22 cellular contexts compared by ENCODE assay signal in genomic region chr16:79150626-79151025, GRCh38.
"Had no signal": no experiment of that assay in that cellular context is flagged by ENCODE, and none has a peak within 500 bp of the region (broad histone marks: within the 10 kb centered on the region; RNA-seq: fewer than 3 reads in every experiment).

No MANE protein-coding gene starts in this region.

- H3K36me3 Mint-ChIP-seq: naive B cell had no signal

- H3K27me3 ChIP-seq: esophagus squamous epithelium, neural progenitor cell, spleen, tibial nerve, upper lobe of left lung had no signal

- H3K4me3 ChIP-seq: coronary artery, esophagus squamous epithelium, lung, mucosa of descending colon, neural progenitor cell, spleen, thoracic aorta, tibial nerve, upper lobe of left lung had no signal

- H3K27ac ChIP-seq: coronary artery, esophagus squamous epithelium, neural progenitor cell, parathyroid adenoma, spleen, thoracic aorta, tibial nerve, upper lobe of left lung had no signal

- H3K4me2 ChIP-seq: neural progenitor cell had no signal

- H3K27ac Mint-ChIP-seq: effector memory CD8-positive, alpha-beta T cell; memory B cell; naive B cell; neural progenitor cell; progenitor cell of endocrine pancreas; stimulated activated naive B cell treated with anti-CD40 and anti-IgM and Interleukin-4, amounts not matched to agents 10 μg/mL and 1 μg/mL and 100 μg/mL, for 72 hours; stimulated activated naive CD8-positive, alpha-beta T cell treated with anti-CD3 and anti-CD28 coated beads, Interleukin-15, Interleukin-2, amounts not matched to agents 100 ng/mL and 50 ng/mL, for 24 hours had no signal

- H3K9me3 Mint-ChIP-seq: effector memory CD8-positive, alpha-beta T cell; memory B cell; naive B cell; nephron; neural progenitor cell; stimulated activated naive CD8-positive, alpha-beta T cell treated with anti-CD3 and anti-CD28 coated beads, Interleukin-15, Interleukin-2, amounts not matched to agents 100 ng/mL and 50 ng/mL, for 24 hours had no signal

- H3K36me3 ChIP-seq: esophagus squamous epithelium, neural progenitor cell, spleen, thoracic aorta, tibial nerve, upper lobe of left lung had no signal

- H3K4me1 ChIP-seq: parathyroid adenoma, spleen, tibial nerve, upper lobe of left lung had no signal

- H3K9me3 ChIP-seq: esophagus squamous epithelium, mucosa of descending colon, spleen, thoracic aorta, tibial nerve, upper lobe of left lung had no signal

- DNase-seq: effector memory CD8-positive, alpha-beta T cell; erythroblast; esophagus squamous epithelium; hippocampal formation; left colon; mucosa of descending colon; naive B cell; spleen; stimulated activated CD4-positive, alpha-beta T cell treated with anti-CD3 and anti-CD28 coated beads, Interleukin-4, amount 100 ng/mL, for 4 hours; stimulated activated naive B cell treated with anti-CD40 and anti-IgM and Interleukin-4, amounts not matched to agents 10 μg/mL and 1 μg/mL and 100 μg/mL, for 72 hours; upper lobe of left lung had no signal

- ATAC-seq: effector memory CD8-positive, alpha-beta T cell; sciatic nerve; stimulated activated naive B cell treated with anti-CD40 and anti-IgM and Interleukin-4, amounts not matched to agents 10 μg/mL and 1 μg/mL and 100 μg/mL, for 72 hours had no signal

- H2AFZ ChIP-seq: neural progenitor cell, parathyroid adenoma had no signal

- H3K4me3 Mint-ChIP-seq: effector memory CD8-positive, alpha-beta T cell; memory B cell; naive B cell; nephron; neural progenitor cell; stimulated activated naive B cell treated with anti-CD40 and anti-IgM and Interleukin-4, amounts not matched to agents 10 μg/mL and 1 μg/mL and 100 μg/mL, for 72 hours; stimulated activated naive CD8-positive, alpha-beta T cell treated with anti-CD3 and anti-CD28 coated beads, Interleukin-15, Interleukin-2, amounts not matched to agents 100 ng/mL and 50 ng/mL, for 24 hours had no signal

- H3K79me2 ChIP-seq: parathyroid adenoma had no signal

- H3K9ac ChIP-seq: neural progenitor cell, parathyroid adenoma had no signal

- H3K27me3 Mint-ChIP-seq: effector memory CD8-positive, alpha-beta T cell; progenitor cell of endocrine pancreas had no signal

- H3K4me1 Mint-ChIP-seq: memory B cell; stimulated activated naive B cell treated with anti-CD40 and anti-IgM and Interleukin-4, amounts not matched to agents 10 μg/mL and 1 μg/mL and 100 μg/mL, for 72 hours had no signal
